13 cellular contexts compared by ENCODE assay signal in genomic region chr10:125120046-125120710, GRCh38. TPM values are rescaled to one million over a fixed set of nuclear protein-coding genes. Genes with fewer than 3 reads are reported as not detected.
DNase-seq lines count a peak whose midpoint lies in the region; ATAC-seq, FAIRE-seq and TF ChIP-seq lines count a peak whose summit lies in the region.
"Had no signal": no experiment of that assay in that cellular context is flagged by ENCODE, and none has a peak within 500 bp of the region (broad histone marks: within the 10 kb centered on the region; RNA-seq: fewer than 3 reads in every experiment).

No MANE protein-coding gene starts in this region.

- WGBS in A549 (ENCODE audit: missing lambda C conversion rate), result 58% methylated on average over 11 of the region's 11 CpGs
- WGBS in HUES64, result 87% methylated on average over 11 of the region's 11 CpGs

- TF ChIP-seq RAD21 in A549 (conservative IDR thresholded peaks at IDR 0.05 in 1 of 2, IDR thresholded peaks at IDR 0.05 in 1 of 2), result no peak

- peaks cover 20% of the 10 kb centered on the region for H3K36me3 Mint-ChIP-seq in endothelial cell (ENCODE audit: low read depth, unreplicated experiment)
- H3K36me3 Mint-ChIP-seq: activated naive CD8-positive, alpha-beta T cell treated with anti-CD3 and anti-CD28 coated beads, Interleukin-2, amount 10 ng/mL, durations not matched to agents 7 days and 5 days had no signal

- no peak overlapping the region; the same call in 1 of the 2 replicates for H3K9ac ChIP-seq in HUES64 (ENCODE audit: low read depth, low read length)

- TF ChIP-seq POLR2A in A549 (IDR thresholded peaks at IDR 0.05; ENCODE audit: low read length), result no peak

- peaks cover 55% of the 10 kb centered on the region for H3K4me1 Mint-ChIP-seq in endothelial cell (ENCODE audit: unreplicated experiment)
- H3K4me1 Mint-ChIP-seq: activated CD4-positive, alpha-beta memory T cell treated with anti-CD3 and anti-CD28 coated beads, Interleukin-2, amount 10 ng/mL, durations not matched to agents 7 days and 5 days; activated naive CD8-positive, alpha-beta T cell treated with anti-CD3 and anti-CD28 coated beads, Interleukin-2, amount 10 ng/mL, durations not matched to agents 7 days and 5 days had no signal

- CTCF ChIA-PET in A549 (lab: Yijun Ruan, JAX), result interaction anchor here (1.9 kb wide), 1 partner anchor 72 kb away, joined by 10 read pairs; no protein-coding TSS in a partner anchor

- peak overlapping the region; percentile 34 for H3K4me3 Mint-ChIP-seq in endothelial cell (ENCODE audit: unreplicated experiment)
- H3K4me3 Mint-ChIP-seq: activated CD4-positive, alpha-beta memory T cell treated with anti-CD3 and anti-CD28 coated beads, Interleukin-2, amount 10 ng/mL, durations not matched to agents 7 days and 5 days; activated naive CD8-positive, alpha-beta T cell treated with anti-CD3 and anti-CD28 coated beads, Interleukin-2, amount 10 ng/mL, durations not matched to agents 7 days and 5 days had no signal

- no peak for TF ChIP-seq EP300 in A549 (IDR thresholded peaks at IDR 0.05)

- H3K27ac ChIP-seq in A549, result peak overlapping the region; percentile 79 to 81
- H3K27ac ChIP-seq in HUES64 (ENCODE audit: low read depth, low read length), result 0 out of 2 replicates have a peak overlapping the region, but pooled peaks have one; percentile 6

- DNase-seq in A549 (ENCODE audit: low read depth in 1 of 2, low spot score in 1 of 2) (peak in 1 of 2 experiments; percentile 79), endothelial cell (ENCODE audit: low spot score) (no peak), mucosa of descending colon (peak in 2 of 3 donors; percentile 46 to 49), 8988T (no peak)
- DNase-seq: activated CD4-positive, alpha-beta memory T cell treated with anti-CD3 and anti-CD28 coated beads, Interleukin-2, amount 10 ng/mL, durations not matched to agents 7 days and 5 days; activated naive CD8-positive, alpha-beta T cell treated with anti-CD3 and anti-CD28 coated beads, Interleukin-2, amount 10 ng/mL, durations not matched to agents 7 days and 5 days; GDM1; islet precursor cell; NCI-H1105 treated with DMSO at 0.1 percent for 48 hours had no signal

- H3K27me3 ChIP-seq in HUES64 (ENCODE audit: insufficient read depth, low read length), result no peaks in the 10 kb centered on the region

- TF ChIP-seq CTCF in A549 (IDR thresholded peaks at IDR 0.05) (no peak), endothelial cell (IDR thresholded peaks at IDR 0.05; ENCODE audit: unreplicated experiment) (no peak), mucosa of descending colon (IDR thresholded peaks at IDR 0.05) (no peak)

- H3K4me1 ChIP-seq in A549 (peaks cover 85% of the 10 kb centered on the region), HUES64 (ENCODE audit: insufficient read depth, low read length) (peaks cover 41% of the 10 kb centered on the region), mucosa of descending colon (ENCODE audit: low read depth) (peaks cover 39% of the 10 kb centered on the region)

- no peaks in the 10 kb centered on the region for H3K27me3 Mint-ChIP-seq in endothelial cell (ENCODE audit: unreplicated experiment)
- H3K27me3 Mint-ChIP-seq: activated naive CD8-positive, alpha-beta T cell treated with anti-CD3 and anti-CD28 coated beads, Interleukin-2, amount 10 ng/mL, durations not matched to agents 7 days and 5 days had no signal

- no peak for FAIRE-seq in A549 (lab: Jason Lieb, UNC)

- H3K4me2 ChIP-seq in A549, result peak overlapping the region; percentile 65

- intact Hi-C loops in mucosa of descending colon (cut with DNase I, micrococcal nuclease), result no loop called here

- H3K36me3 ChIP-seq in HUES64 (ENCODE audit: insufficient read depth, low read length) (peaks cover 54% of the 10 kb centered on the region), mucosa of descending colon (ENCODE audit: low read depth) (no peaks in the 10 kb centered on the region)

- POLR2A ChIA-PET in A549 (lab: Yijun Ruan, JAX), result no interaction called here

- H3K9me3 ChIP-seq in A549 (no peaks in the 10 kb centered on the region), HUES64 (ENCODE audit: insufficient read depth, low read depth, low read length) (no peaks in the 10 kb centered on the region), mucosa of descending colon (no peaks in the 10 kb centered on the region)

- peak overlapping the region; percentile 37 for H3K27ac Mint-ChIP-seq in endothelial cell (ENCODE audit: unreplicated experiment)
- H3K27ac Mint-ChIP-seq: activated CD4-positive, alpha-beta memory T cell treated with anti-CD3 and anti-CD28 coated beads, Interleukin-2, amount 10 ng/mL, durations not matched to agents 7 days and 5 days; activated naive CD8-positive, alpha-beta T cell treated with anti-CD3 and anti-CD28 coated beads, Interleukin-2, amount 10 ng/mL, durations not matched to agents 7 days and 5 days had no signal

- H3K4me3 ChIP-seq in A549 (no peak overlapping the region), HUES64 (ENCODE audit: low read length) (no peak overlapping the region), mucosa of descending colon (no peak overlapping the region)

- no peaks in the 10 kb centered on the region for H3K9me3 Mint-ChIP-seq in endothelial cell (ENCODE audit: unreplicated experiment)
- H3K9me3 Mint-ChIP-seq: activated CD4-positive, alpha-beta memory T cell treated with anti-CD3 and anti-CD28 coated beads, Interleukin-2, amount 10 ng/mL, durations not matched to agents 7 days and 5 days; activated naive CD8-positive, alpha-beta T cell treated with anti-CD3 and anti-CD28 coated beads, Interleukin-2, amount 10 ng/mL, durations not matched to agents 7 days and 5 days had no signal

- ATAC-seq in A549 (peak in 1 of 2 experiments; percentile 31; a peak in 3 of 6 replicates), mucosa of descending colon (peak; percentile 22), GM18502 (IDR thresholded peaks at IDR 0.05; ENCODE audit: poor library complexity, unreplicated experiment) (no peak), GM19351 (IDR thresholded peaks at IDR 0.05; ENCODE audit: unreplicated experiment) (no peak), HG03520 (IDR thresholded peaks at IDR 0.05; ENCODE audit: unreplicated experiment) (no peak)

TF ChIP-seq in A549, 52 proteins besides CTCF, POLR2A, EP300 and RAD21:
- TF ChIP-seq, protein P1, sequence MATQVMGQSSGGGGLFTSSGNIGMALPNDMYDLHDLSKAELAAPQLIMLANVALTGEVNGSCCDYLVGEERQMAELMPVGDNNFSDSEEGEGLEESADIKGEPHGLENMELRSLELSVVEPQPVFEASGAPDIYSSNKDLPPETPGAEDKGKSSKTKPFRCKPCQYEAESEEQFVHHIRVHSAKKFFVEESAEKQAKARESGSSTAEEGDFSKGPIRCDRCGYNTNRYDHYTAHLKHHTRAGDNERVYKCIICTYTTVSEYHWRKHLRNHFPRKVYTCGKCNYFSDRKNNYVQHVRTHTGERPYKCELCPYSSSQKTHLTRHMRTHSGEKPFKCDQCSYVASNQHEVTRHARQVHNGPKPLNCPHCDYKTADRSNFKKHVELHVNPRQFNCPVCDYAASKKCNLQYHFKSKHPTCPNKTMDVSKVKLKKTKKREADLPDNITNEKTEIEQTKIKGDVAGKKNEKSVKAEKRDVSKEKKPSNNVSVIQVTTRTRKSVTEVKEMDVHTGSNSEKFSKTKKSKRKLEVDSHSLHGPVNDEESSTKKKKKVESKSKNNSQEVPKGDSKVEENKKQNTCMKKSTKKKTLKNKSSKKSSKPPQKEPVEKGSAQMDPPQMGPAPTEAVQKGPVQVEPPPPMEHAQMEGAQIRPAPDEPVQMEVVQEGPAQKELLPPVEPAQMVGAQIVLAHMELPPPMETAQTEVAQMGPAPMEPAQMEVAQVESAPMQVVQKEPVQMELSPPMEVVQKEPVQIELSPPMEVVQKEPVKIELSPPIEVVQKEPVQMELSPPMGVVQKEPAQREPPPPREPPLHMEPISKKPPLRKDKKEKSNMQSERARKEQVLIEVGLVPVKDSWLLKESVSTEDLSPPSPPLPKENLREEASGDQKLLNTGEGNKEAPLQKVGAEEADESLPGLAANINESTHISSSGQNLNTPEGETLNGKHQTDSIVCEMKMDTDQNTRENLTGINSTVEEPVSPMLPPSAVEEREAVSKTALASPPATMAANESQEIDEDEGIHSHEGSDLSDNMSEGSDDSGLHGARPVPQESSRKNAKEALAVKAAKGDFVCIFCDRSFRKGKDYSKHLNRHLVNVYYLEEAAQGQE (IDR thresholded peaks at IDR 0.05), result no peak
- 0 out of 5 replicates have a peak, but pooled peaks of 1 of the 2 experiments have one; percentile 21 for TF ChIP-seq JUN (IDR thresholded peaks at IDR 0.05)
TF ChIP-seq in A549: peak in this region for 1.

RNA-seq across cellular contexts. Expression of gene CTBP2, which starts 40.2 kb away (rescaled TPM):
- polyA plus RNA-seq in A549 (2011; rRNA removed), result 77.2 and 78.9 TPM in 2 replicates
- polyA plus RNA-seq in A549 (2012; cell fraction: cytosol; rRNA removed), result 117 and 122 TPM in 2 replicates
- 161 and 190 TPM in 2 replicates for polyA plus RNA-seq in A549 (2012; cell fraction: nucleus; rRNA removed)
- polyA plus RNA-seq in A549 (2017; fragmentation: RNase III; extraction: RNeasy Plus Mini Kit Qiagen cat#74134 plus additional on column Dnase treatment), result 74.9 to 82.4 TPM (median 77.0 TPM) in 3 replicates
- polyA minus RNA-seq in A549 (2011; rRNA and poly(A)+ RNA removed), result 146 and 154 TPM in 2 replicates
- polyA plus RNA-seq in HUES64 (2013, experiment 1 of 2), result 166 TPM
- 145 TPM for polyA plus RNA-seq in HUES64 (2013, experiment 2 of 2)
- total RNA-seq in endothelial cell (ENCODE audit: unreplicated experiment), result 145 TPM
- 100 to 1,000 TPM; 109 to 137 (median 121) TPM for total RNA-seq in mucosa of descending colon

Comparison
In these comparisons a context has a peak if more than half of its experiments do, and no peak if none do; other contexts are left out.
1. DNase-seq: peak in mucosa of descending colon (2 of 3); none in endothelial cell (single experiment) and 8988T (single experiment).